Comparison of ENCODE assay signal across 20 cellular contexts in genomic region chr4:138138774-138139173, GRCh38.
A peak's percentile ranks its signal among the peaks of the same experiment; 100 is the strongest.
DNase-seq lines count a peak whose midpoint lies in the region; FAIRE-seq and TF ChIP-seq lines count a peak whose summit lies in the region.
"Had no signal": no experiment of that assay in that cellular context is flagged by ENCODE, and none has a peak within 500 bp of the region (broad histone marks: within the 10 kb centered on the region; RNA-seq: fewer than 3 reads in every experiment).

No MANE protein-coding gene starts in this region.

- no peaks in the 10 kb centered on the region for H3K36me3 Mint-ChIP-seq in endothelial cell (ENCODE audit: low read depth, unreplicated experiment)
- H3K36me3 Mint-ChIP-seq: CD8-positive, alpha-beta T cell had no signal

- no peak overlapping the region for H3K4me3 Mint-ChIP-seq in endothelial cell (ENCODE audit: unreplicated experiment)
- H3K4me3 Mint-ChIP-seq: CD8-positive, alpha-beta T cell had no signal

- H3K36me3 ChIP-seq in bronchial epithelial cell (ENCODE audit: control insufficient read depth, insufficient read depth, low read length) (no peaks in the 10 kb centered on the region), Karpas-422 (ENCODE audit: insufficient read depth, low read length) (no peaks in the 10 kb centered on the region; the same call in 1 of the 2 replicates)
- H3K36me3 ChIP-seq: Peyer's patch had no signal

- H3K9me3 ChIP-seq in Karpas-422 (ENCODE audit: low read length) = no peaks in the 10 kb centered on the region
- H3K9me3 ChIP-seq: Peyer's patch had no signal

- H3K9me2 ChIP-seq in Karpas-422 (replicated peaks; ENCODE audit: insufficient read depth, low read length) = no peaks in the 10 kb centered on the region; the same call in 1 of the 2 replicates

- FAIRE-seq in bronchial epithelial cell (lab: Jason Lieb, UNC) = peak; percentile 76
- FAIRE-seq: GM19239 had no signal

- H3K4me1 ChIP-seq in Karpas-422 (ENCODE audit: low read length) = no peaks in the 10 kb centered on the region
- H3K4me1 ChIP-seq: Peyer's patch had no signal

- no peak overlapping the region for H3K4me3 ChIP-seq in bronchial epithelial cell (ENCODE audit: low read depth, low read length)
- no peak overlapping the region for H3K4me3 ChIP-seq in Karpas-422 (ENCODE audit: low read length)
- H3K4me3 ChIP-seq: Peyer's patch had no signal

- no peaks in the 10 kb centered on the region for H3K79me2 ChIP-seq in Karpas-422 (ENCODE audit: low read length)

- no peak overlapping the region for H3K27ac Mint-ChIP-seq in endothelial cell (ENCODE audit: unreplicated experiment)
- H3K27ac Mint-ChIP-seq: CD8-positive, alpha-beta T cell had no signal

- no peak for TF ChIP-seq CTCF in bronchial epithelial cell (IDR thresholded peaks at IDR 0.05; ENCODE audit: insufficient read depth, low read length, severe bottlenecking)
- TF ChIP-seq CTCF in endothelial cell (IDR thresholded peaks at IDR 0.05; ENCODE audit: unreplicated experiment) = no peak

- no peaks in the 10 kb centered on the region for H3K27me3 ChIP-seq in bronchial epithelial cell (ENCODE audit: control insufficient read depth, insufficient read depth, low read length)
- no peaks in the 10 kb centered on the region for H3K27me3 ChIP-seq in Karpas-422 (ENCODE audit: low read length)
- H3K27me3 ChIP-seq: Peyer's patch had no signal

- no peak overlapping the region for H3K4me2 ChIP-seq in Karpas-422 (ENCODE audit: low read depth, low read length, poor library complexity, severe bottlenecking)

- DNase-seq in COR-L47 (lab: John Stamatoyannopoulos, UW) = peak; percentile 25
- peak; percentile 18 for DNase-seq in NCI-H1436 (lab: John Stamatoyannopoulos, UW)
- DNase-seq in NCI-H345 (lab: John Stamatoyannopoulos, UW) = peak; percentile 46
- no peak for DNase-seq in bronchial epithelial cell (ENCODE audit: low read depth)
- no peak for DNase-seq in stimulated activated CD4-positive, alpha-beta T cell treated with anti-CD3 and anti-CD28 coated beads, Interleukin-15, amount 100 ng/mL, for 24 hours
- DNase-seq in NCI-H1048 (lab: John Stamatoyannopoulos, UW) = no peak
- no peak for DNase-seq in Karpas-422
- no peak for DNase-seq in endothelial cell (ENCODE audit: low spot score)
- DNase-seq: AML-193; C1 segment of cervical spinal cord; Calu3; CD8-positive, alpha-beta T cell; DMS79; Kasumi-1; NCI-H146; NCI-H2081 treated with DMSO at 0.1 percent for 48 hours; NCI-H446 treated with DMSO at 0.1 percent for 48 hours; NCI-H82; Peyer's patch had no signal

- H3K9me3 Mint-ChIP-seq in endothelial cell (ENCODE audit: unreplicated experiment) = no peaks in the 10 kb centered on the region
- H3K9me3 Mint-ChIP-seq: CD8-positive, alpha-beta T cell had no signal

- H3K27me3 Mint-ChIP-seq in endothelial cell (ENCODE audit: unreplicated experiment) = no peaks in the 10 kb centered on the region

- no peaks in the 10 kb centered on the region for H4K20me1 ChIP-seq in Karpas-422 (ENCODE audit: insufficient read depth, low read depth, low read length)

- peaks cover 6% of the 10 kb centered on the region for H3K4me1 Mint-ChIP-seq in endothelial cell (ENCODE audit: unreplicated experiment)

- H3K27ac ChIP-seq in Karpas-422 (ENCODE audit: low read length) = no peak overlapping the region
- H3K27ac ChIP-seq: Peyer's patch had no signal

- H3K9ac ChIP-seq in Karpas-422 (ENCODE audit: low read length) = no peak overlapping the region

- no peak overlapping the region for H2AFZ ChIP-seq in Karpas-422 (ENCODE audit: low read length)

Comparison
In these comparisons a context has a peak if more than half of its experiments do, and no peak if none do; other contexts are left out.
1. DNase-seq: peak in COR-L47 (single experiment), NCI-H1436 (single experiment) and NCI-H345 (single experiment); none in bronchial epithelial cell (single experiment), stimulated activated CD4-positive, alpha-beta T cell treated with anti-CD3 and anti-CD28 coated beads, Interleukin-15, amount 100 ng/mL, for 24 hours (single experiment), NCI-H1048 (single experiment), Karpas-422 (single experiment) and endothelial cell (single experiment).